Comparison of ENCODE assay signal across 1 cellular context in genomic region chr6:4405609-4406212, GRCh38.
TF ChIP-seq lines count a peak whose summit lies in the region.

No MANE protein-coding gene starts in this region.

TF ChIP-seq in GM23338, 12 proteins besides CTCF, POLR2A, EP300 and RAD21 (continued from another document):
- TF ChIP-seq, protein P1, sequence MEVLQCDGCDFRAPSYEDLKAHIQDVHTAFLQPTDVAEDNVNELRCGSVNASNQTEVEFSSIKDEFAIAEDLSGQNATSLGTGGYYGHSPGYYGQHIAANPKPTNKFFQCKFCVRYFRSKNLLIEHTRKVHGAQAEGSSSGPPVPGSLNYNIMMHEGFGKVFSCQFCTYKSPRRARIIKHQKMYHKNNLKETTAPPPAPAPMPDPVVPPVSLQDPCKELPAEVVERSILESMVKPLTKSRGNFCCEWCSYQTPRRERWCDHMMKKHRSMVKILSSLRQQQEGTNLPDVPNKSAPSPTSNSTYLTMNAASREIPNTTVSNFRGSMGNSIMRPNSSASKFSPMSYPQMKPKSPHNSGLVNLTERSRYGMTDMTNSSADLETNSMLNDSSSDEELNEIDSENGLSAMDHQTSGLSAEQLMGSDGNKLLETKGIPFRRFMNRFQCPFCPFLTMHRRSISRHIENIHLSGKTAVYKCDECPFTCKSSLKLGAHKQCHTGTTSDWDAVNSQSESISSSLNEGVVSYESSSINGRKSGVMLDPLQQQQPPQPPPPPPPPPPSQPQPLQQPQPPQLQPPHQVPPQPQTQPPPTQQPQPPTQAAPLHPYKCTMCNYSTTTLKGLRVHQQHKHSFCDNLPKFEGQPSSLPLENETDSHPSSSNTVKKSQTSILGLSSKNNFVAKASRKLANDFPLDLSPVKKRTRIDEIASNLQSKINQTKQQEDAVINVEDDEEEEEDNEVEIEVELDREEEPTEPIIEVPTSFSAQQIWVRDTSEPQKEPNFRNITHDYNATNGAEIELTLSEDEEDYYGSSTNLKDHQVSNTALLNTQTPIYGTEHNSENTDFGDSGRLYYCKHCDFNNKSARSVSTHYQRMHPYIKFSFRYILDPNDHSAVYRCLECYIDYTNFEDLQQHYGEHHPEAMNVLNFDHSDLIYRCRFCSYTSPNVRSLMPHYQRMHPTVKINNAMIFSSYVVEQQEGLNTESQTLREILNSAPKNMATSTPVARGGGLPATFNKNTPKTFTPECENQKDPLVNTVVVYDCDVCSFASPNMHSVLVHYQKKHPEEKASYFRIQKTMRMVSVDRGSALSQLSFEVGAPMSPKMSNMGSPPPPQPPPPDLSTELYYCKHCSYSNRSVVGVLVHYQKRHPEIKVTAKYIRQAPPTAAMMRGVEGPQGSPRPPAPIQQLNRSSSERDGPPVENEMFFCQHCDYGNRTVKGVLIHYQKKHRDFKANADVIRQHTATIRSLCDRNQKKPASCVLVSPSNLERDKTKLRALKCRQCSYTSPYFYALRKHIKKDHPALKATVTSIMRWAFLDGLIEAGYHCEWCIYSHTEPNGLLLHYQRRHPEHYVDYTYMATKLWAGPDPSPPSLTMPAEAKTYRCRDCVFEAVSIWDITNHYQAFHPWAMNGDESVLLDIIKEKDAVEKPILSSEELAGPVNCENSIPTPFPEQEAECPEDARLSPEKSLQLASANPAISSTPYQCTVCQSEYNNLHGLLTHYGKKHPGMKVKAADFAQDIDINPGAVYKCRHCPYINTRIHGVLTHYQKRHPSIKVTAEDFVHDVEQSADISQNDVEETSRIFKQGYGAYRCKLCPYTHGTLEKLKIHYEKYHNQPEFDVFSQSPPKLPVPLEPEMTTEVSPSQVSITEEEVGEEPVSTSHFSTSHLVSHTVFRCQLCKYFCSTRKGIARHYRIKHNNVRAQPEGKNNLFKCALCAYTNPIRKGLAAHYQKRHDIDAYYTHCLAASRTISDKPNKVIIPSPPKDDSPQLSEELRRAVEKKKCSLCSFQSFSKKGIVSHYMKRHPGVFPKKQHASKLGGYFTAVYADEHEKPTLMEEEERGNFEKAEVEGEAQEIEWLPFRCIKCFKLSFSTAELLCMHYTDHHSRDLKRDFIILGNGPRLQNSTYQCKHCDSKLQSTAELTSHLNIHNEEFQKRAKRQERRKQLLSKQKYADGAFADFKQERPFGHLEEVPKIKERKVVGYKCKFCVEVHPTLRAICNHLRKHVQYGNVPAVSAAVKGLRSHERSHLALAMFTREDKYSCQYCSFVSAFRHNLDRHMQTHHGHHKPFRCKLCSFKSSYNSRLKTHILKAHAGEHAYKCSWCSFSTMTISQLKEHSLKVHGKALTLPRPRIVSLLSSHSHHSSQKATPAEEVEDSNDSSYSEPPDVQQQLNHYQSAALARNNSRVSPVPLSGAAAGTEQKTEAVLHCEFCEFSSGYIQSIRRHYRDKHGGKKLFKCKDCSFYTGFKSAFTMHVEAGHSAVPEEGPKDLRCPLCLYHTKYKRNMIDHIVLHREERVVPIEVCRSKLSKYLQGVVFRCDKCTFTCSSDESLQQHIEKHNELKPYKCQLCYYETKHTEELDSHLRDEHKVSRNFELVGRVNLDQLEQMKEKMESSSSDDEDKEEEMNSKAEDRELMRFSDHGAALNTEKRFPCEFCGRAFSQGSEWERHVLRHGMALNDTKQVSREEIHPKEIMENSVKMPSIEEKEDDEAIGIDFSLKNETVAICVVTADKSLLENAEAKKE (CRISPR knock-in tag; IDR thresholded peaks at IDR 0.05), result no peak
- TF ChIP-seq ZNF114 (CRISPR knock-in tag; IDR thresholded peaks at IDR 0.05) (no peak), ZNF331 (CRISPR knock-in tag; IDR thresholded peaks at IDR 0.05; ENCODE audit: low read depth) (no peak), EZH2 (IDR thresholded peaks at IDR 0.05; ENCODE audit: low read depth, unreplicated experiment) (no peak), NANOG (IDR thresholded peaks at IDR 0.05; ENCODE audit: borderline replicate concordance) (no peak), STAT1 (IDR thresholded peaks at IDR 0.05; ENCODE audit: unreplicated experiment) (no peak), EZH2phosphoT487 (IDR thresholded peaks at IDR 0.05; ENCODE audit: unreplicated experiment) (no peak), ETS1 (IDR thresholded peaks at IDR 0.05) (no peak), JUNB (IDR thresholded peaks at IDR 0.05; ENCODE audit: unreplicated experiment) (no peak)
- TF ChIP-seq, protein P2, sequence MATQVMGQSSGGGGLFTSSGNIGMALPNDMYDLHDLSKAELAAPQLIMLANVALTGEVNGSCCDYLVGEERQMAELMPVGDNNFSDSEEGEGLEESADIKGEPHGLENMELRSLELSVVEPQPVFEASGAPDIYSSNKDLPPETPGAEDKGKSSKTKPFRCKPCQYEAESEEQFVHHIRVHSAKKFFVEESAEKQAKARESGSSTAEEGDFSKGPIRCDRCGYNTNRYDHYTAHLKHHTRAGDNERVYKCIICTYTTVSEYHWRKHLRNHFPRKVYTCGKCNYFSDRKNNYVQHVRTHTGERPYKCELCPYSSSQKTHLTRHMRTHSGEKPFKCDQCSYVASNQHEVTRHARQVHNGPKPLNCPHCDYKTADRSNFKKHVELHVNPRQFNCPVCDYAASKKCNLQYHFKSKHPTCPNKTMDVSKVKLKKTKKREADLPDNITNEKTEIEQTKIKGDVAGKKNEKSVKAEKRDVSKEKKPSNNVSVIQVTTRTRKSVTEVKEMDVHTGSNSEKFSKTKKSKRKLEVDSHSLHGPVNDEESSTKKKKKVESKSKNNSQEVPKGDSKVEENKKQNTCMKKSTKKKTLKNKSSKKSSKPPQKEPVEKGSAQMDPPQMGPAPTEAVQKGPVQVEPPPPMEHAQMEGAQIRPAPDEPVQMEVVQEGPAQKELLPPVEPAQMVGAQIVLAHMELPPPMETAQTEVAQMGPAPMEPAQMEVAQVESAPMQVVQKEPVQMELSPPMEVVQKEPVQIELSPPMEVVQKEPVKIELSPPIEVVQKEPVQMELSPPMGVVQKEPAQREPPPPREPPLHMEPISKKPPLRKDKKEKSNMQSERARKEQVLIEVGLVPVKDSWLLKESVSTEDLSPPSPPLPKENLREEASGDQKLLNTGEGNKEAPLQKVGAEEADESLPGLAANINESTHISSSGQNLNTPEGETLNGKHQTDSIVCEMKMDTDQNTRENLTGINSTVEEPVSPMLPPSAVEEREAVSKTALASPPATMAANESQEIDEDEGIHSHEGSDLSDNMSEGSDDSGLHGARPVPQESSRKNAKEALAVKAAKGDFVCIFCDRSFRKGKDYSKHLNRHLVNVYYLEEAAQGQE (IDR thresholded peaks at IDR 0.05; ENCODE audit: unreplicated experiment), result no peak
